In the genomic region with DNA sequence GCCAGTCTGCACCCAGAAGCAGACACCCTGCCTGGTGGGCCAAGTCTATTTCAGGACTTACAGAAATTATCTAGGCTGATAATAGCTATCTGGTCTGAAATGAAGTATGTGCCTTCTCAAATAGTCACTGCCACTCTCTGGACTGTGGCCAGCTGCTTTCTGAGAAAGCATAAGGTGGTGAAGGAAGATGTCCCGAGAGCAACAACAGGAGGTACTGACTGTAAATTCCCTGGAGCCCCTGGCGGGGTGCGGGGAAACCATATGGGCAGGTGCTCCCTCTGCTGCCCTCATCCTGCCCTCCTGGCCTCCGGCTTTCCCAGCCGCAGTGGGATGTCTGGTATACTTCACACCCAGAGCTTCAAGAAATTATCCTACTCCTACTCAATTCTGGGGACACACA, we compare ENCODE assay signal across 24 cellular contexts.
DNase-seq lines count a peak whose midpoint lies in the region; ATAC-seq and TF ChIP-seq lines count a peak whose summit lies in the region.
"Had no signal": no experiment of that assay in that cellular context is flagged by ENCODE, and none has a peak within 500 bp of the region (broad histone marks: within the 10 kb centered on the region; RNA-seq: fewer than 3 reads in every experiment).

No MANE protein-coding gene starts in this region.

- no peak for TF ChIP-seq EP300 in sigmoid colon (IDR thresholded peaks at IDR 0.05)

- intact Hi-C loops in left cardiac atrium (cut with DNase I) (no loop called here), sigmoid colon (cut with DNase I) (no loop called here), prostate gland (cut with DNase I) (no loop called here), sciatic nerve (cut with DNase I) (no loop called here)

- peaks cover 4% of the 10 kb centered on the region for H3K36me3 Mint-ChIP-seq in WTC11
- H3K36me3 Mint-ChIP-seq in activated CD4-positive, alpha-beta memory T cell treated with anti-CD3 and anti-CD28 coated beads, Interleukin-2, amount 10 ng/mL, durations not matched to agents 7 days and 5 days (ENCODE audit: low read depth) = peaks cover 55% of the 10 kb centered on the region
- H3K36me3 Mint-ChIP-seq: memory B cell had no signal

- H3K9me3 ChIP-seq in BLaER1 treated with 17β-estradiol and CSF1 and Interleukin-3, amounts not matched to agents 10 nM and 100 nM (replicated peaks in 1 of 11) = peaks cover 0 to 9% (median 4%) of the 10 kb centered on the region in 11 experiments; a peak in 9 of 22 replicates
- H3K9me3 ChIP-seq in sigmoid colon (no peaks in the 10 kb centered on the region), prostate gland (no peaks in the 10 kb centered on the region)
- H3K9me3 ChIP-seq: testis had no signal

- no peaks in the 10 kb centered on the region for H4K20me1 ChIP-seq in BLaER1 treated with 17β-estradiol and CSF1 and Interleukin-3, amounts not matched to agents 10 nM and 100 nM

- no peak overlapping the region for H3K27ac Mint-ChIP-seq in WTC11
- no peak overlapping the region for H3K27ac Mint-ChIP-seq in activated CD4-positive, alpha-beta memory T cell treated with anti-CD3 and anti-CD28 coated beads, Interleukin-2, amount 10 ng/mL, durations not matched to agents 7 days and 5 days
- H3K27ac Mint-ChIP-seq: activated naive CD4-positive, alpha-beta T cell treated with anti-CD3 and anti-CD28 coated beads for 36 hours; CD8-positive, alpha-beta T cell; memory B cell; T-cell had no signal

- WGBS in sigmoid colon, 2 donors = 93 to 95% methylated on average over 5 of the region's 5 CpGs
- WGBS in prostate gland = 76% methylated on average over 5 of the region's 5 CpGs

- ATAC-seq in WTC11 (peak; percentile 66), left cardiac atrium (peak; percentile 21 to 35), sciatic nerve (no peak)
- ATAC-seq: CD8-positive, alpha-beta T cell; naive thymus-derived CD4-positive, alpha-beta T cell; T-cell had no signal

- H3K27ac ChIP-seq in BLaER1 treated with 17β-estradiol and CSF1 and Interleukin-3, amounts not matched to agents 10 nM and 100 nM = no peak overlapping the region
- H3K27ac ChIP-seq in sigmoid colon (peak overlapping the region; percentile 43 to 80 (median 77)), prostate gland (no peak overlapping the region)

- TF ChIP-seq CTCF in WTC11 (IDR thresholded peaks at IDR 0.05) (no peak), sigmoid colon (IDR thresholded peaks at IDR 0.05) (no peak), prostate gland (IDR thresholded peaks at IDR 0.05) (no peak)

- H3K4me3 ChIP-seq in BLaER1 treated with 17β-estradiol and CSF1 and Interleukin-3, amounts not matched to agents 10 nM and 100 nM = no peak overlapping the region
- H3K4me3 ChIP-seq in sigmoid colon (no peak overlapping the region), prostate gland (no peak overlapping the region)
- H3K4me3 ChIP-seq: testis had no signal

- peaks cover 11% of the 10 kb centered on the region for H3K4me1 Mint-ChIP-seq in WTC11
- H3K4me1 Mint-ChIP-seq in activated CD4-positive, alpha-beta memory T cell treated with anti-CD3 and anti-CD28 coated beads, Interleukin-2, amount 10 ng/mL, durations not matched to agents 7 days and 5 days = peaks cover 53% of the 10 kb centered on the region

- TF ChIP-seq POLR2A in sigmoid colon (IDR thresholded peaks at IDR 0.05) = no peak
- no peak for TF ChIP-seq POLR2A in prostate gland (IDR thresholded peaks at IDR 0.05)

- H3K4me3 Mint-ChIP-seq in WTC11 = no peak overlapping the region
- H3K4me3 Mint-ChIP-seq in activated CD4-positive, alpha-beta memory T cell treated with anti-CD3 and anti-CD28 coated beads, Interleukin-2, amount 10 ng/mL, durations not matched to agents 7 days and 5 days = no peak overlapping the region
- H3K4me3 Mint-ChIP-seq: activated naive CD4-positive, alpha-beta T cell treated with anti-CD3 and anti-CD28 coated beads for 36 hours; CD8-positive, alpha-beta T cell; memory B cell; naive thymus-derived CD4-positive, alpha-beta T cell; T-cell had no signal

- POLR2A ChIA-PET in WTC11 (lab: Charles Lee) = no interaction called here
- POLR2A ChIA-PET in activated CD4-positive, alpha-beta memory T cell treated with anti-CD3 and anti-CD28 coated beads, Interleukin-2, amount 10 ng/mL, durations not matched to agents 7 days and 5 days (lab: Charles Lee) = interaction anchor here (1.3 kb wide), 1 partner anchor 86 kb away, joined by 3 read pairs; the partner anchor contains the start of gene TGFBR3

- peaks cover 29 to 60% (median 37%) of the 10 kb centered on the region in 10 experiments for H3K4me1 ChIP-seq in BLaER1 treated with 17β-estradiol and CSF1 and Interleukin-3, amounts not matched to agents 10 nM and 100 nM
- peaks cover 0 to 64% (median 62%) of the 10 kb centered on the region in 4 donors for H3K4me1 ChIP-seq in sigmoid colon
- no peaks in the 10 kb centered on the region for H3K4me1 ChIP-seq in prostate gland (replicated peaks)

- H3K9me3 Mint-ChIP-seq in WTC11 = peaks cover 5% of the 10 kb centered on the region
- no peaks in the 10 kb centered on the region for H3K9me3 Mint-ChIP-seq in activated CD4-positive, alpha-beta memory T cell treated with anti-CD3 and anti-CD28 coated beads, Interleukin-2, amount 10 ng/mL, durations not matched to agents 7 days and 5 days

- H3K27me3 Mint-ChIP-seq in WTC11 (ENCODE audit: low read depth) = no peaks in the 10 kb centered on the region
- H3K27me3 Mint-ChIP-seq in activated CD4-positive, alpha-beta memory T cell treated with anti-CD3 and anti-CD28 coated beads, Interleukin-2, amount 10 ng/mL, durations not matched to agents 7 days and 5 days = peaks cover 2% of the 10 kb centered on the region
- H3K27me3 Mint-ChIP-seq: T-cell had no signal

- H3K9ac ChIP-seq in BLaER1 treated with 17β-estradiol and CSF1 and Interleukin-3, amounts not matched to agents 10 nM and 100 nM = no peak overlapping the region

- CTCF ChIA-PET in WTC11 (lab: Charles Lee) = interaction anchor here (0.6 to 1.3 kb wide), 4 partner anchors 18 to 258 kb away, joined by 3 to 5 read pairs (median 3); no protein-coding TSS in a partner anchor
- CTCF ChIA-PET in activated CD4-positive, alpha-beta memory T cell treated with anti-CD3 and anti-CD28 coated beads, Interleukin-2, amount 10 ng/mL, durations not matched to agents 7 days and 5 days (lab: Charles Lee) = interaction anchor here (0.6 kb wide), 1 partner anchor 42 kb away, joined by 3 read pairs; no protein-coding TSS in a partner anchor

- H3K4me2 ChIP-seq in BLaER1 treated with 17β-estradiol and CSF1 and Interleukin-3, amounts not matched to agents 10 nM and 100 nM = peak overlapping the region; percentile 6 to 61 (median 48); a peak in 18 of 22 replicates

- H3K36me3 ChIP-seq in BLaER1 treated with 17β-estradiol and CSF1 and Interleukin-3, amounts not matched to agents 10 nM and 100 nM = peaks cover 0 to 4% (median 0%) of the 10 kb centered on the region in 11 experiments; a peak in 1 of 22 replicates
- H3K36me3 ChIP-seq in sigmoid colon (peaks cover 0 to 10% (median 0%) of the 10 kb centered on the region in 4 donors), prostate gland (no peaks in the 10 kb centered on the region)

- DNase-seq in WTC11 (ENCODE audit: low spot score) (no peak), left cardiac atrium (peak; percentile 42), sigmoid colon (no peak), prostate gland (ENCODE audit: low spot score) (no peak), sciatic nerve (ENCODE audit: low spot score) (no peak)
- no peak for DNase-seq in stimulated activated naive CD4-positive, alpha-beta T cell (lab: John Stamatoyannopoulos, UW)
- DNase-seq in activated CD4-positive, alpha-beta memory T cell treated with anti-CD3 and anti-CD28 coated beads, Interleukin-2, amount 10 ng/mL, durations not matched to agents 7 days and 5 days = no peak
- DNase-seq: activated CD4-positive, alpha-beta T cell treated with anti-CD3 and anti-CD28 coated beads, Interleukin-2, amount 50 U/mL, for 48 hours; activated naive CD4-positive, alpha-beta T cell treated with anti-CD3 and anti-CD28 coated beads for 36 hours; activated T-cell treated with anti-CD3 and anti-CD28 coated beads, Interleukin-2, amount 50 U/mL, for 1 hour; aorta; CD8-positive, alpha-beta T cell; DMS79; hippocampal formation; KG1; MV-4-11; naive thymus-derived CD4-positive, alpha-beta T cell; NCI-H1930; posterior cingulate gyrus; stimulated activated CD8-positive, alpha-beta memory T cell treated with anti-CD3 and anti-CD28 coated beads, Interleukin-4, amount 100 ng/mL, for 48 hours; T-cell; testis had no signal

- H3K27me3 ChIP-seq in BLaER1 treated with 17β-estradiol and CSF1 and Interleukin-3, amounts not matched to agents 10 nM and 100 nM = no peaks in the 10 kb centered on the region
- H3K27me3 ChIP-seq in sigmoid colon (no peaks in the 10 kb centered on the region), prostate gland (replicated peaks; ENCODE audit: insufficient read depth) (no peaks in the 10 kb centered on the region)
- H3K27me3 ChIP-seq: testis had no signal

TF ChIP-seq in WTC11, 78 proteins besides CTCF, POLR2A, EP300 and RAD21 (continues in another document):
- TF ChIP-seq ATF6 (CRISPR knock-in tag; IDR thresholded peaks at IDR 0.05) (no peak), JUN (CRISPR knock-in tag; IDR thresholded peaks at IDR 0.05) (no peak), ZNF263 (CRISPR knock-in tag; IDR thresholded peaks at IDR 0.05; ENCODE audit: low read depth) (no peak), SMAD3 (CRISPR knock-in tag; IDR thresholded peaks at IDR 0.05; ENCODE audit: borderline replicate concordance) (no peak), ZNF416 (CRISPR knock-in tag; IDR thresholded peaks at IDR 0.05) (no peak), TP53 (CRISPR knock-in tag; IDR thresholded peaks at IDR 0.05) (no peak)

Comparison
In these comparisons a context has a peak if more than half of its experiments do, and no peak if none do; other contexts are left out.
1. H3K27ac ChIP-seq: peak in sigmoid colon (4 of 4); none in BLaER1 treated with 17β-estradiol and CSF1 and Interleukin-3, amounts not matched to agents 10 nM and 100 nM (0 of 11) and prostate gland (0 of 2).